9 cellular contexts compared by ENCODE assay signal in the genomic region with DNA sequence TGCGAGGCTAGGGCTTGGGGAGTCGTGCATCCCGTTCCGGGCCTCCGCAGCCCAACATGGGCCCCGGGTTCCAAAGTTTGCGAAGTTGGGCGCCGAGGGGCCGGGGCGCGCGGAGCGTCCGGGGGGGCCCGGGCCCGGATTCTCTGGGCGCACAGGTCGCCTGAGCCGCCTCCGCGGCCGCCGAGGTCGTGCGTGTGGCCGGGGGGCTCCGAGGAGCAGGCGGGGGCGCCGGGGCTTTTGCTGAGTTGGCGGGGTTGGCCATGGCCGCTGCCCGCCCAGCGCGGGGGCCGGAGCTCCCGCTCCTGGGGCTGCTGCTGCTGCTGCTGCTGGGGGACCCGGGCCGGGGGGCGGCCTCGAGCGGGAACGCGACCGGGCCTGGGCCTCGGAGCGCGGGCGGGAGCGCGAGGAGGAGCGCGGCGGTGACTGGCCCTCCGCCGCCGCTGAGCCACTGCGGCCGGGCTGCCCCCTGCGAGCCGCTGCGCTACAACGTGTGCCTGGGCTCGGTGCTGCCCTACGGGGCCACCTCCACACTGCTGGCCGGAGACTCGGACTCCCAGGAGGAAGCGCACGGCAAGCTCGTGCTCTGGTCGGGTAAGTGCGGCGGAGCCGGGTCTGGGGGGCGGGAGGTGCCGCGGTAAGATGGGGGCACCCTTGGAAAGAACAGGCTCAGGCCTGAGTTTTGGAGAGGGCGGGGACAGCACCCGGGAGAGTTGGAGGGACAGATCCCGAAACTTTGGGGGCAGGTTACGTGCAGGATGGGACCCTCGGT. TPM values are rescaled to one million over a fixed set of nuclear protein-coding genes. Genes with fewer than 3 reads are reported as not detected.
DNase-seq lines count a peak whose midpoint lies in the region; ATAC-seq and TF ChIP-seq lines count a peak whose summit lies in the region.
"Had no signal": no experiment of that assay in that cellular context is flagged by ENCODE, and none has a peak within 500 bp of the region (broad histone marks: within the 10 kb centered on the region; RNA-seq: fewer than 3 reads in every experiment).

No MANE protein-coding gene starts in this region.

- H3K36me3 ChIP-seq in mammary epithelial cell (ENCODE audit: insufficient read depth, low read length) (no peaks in the 10 kb centered on the region), liver (ENCODE audit: control insufficient read depth in 4 of 4, insufficient read depth in 3 of 4, low read depth in 1 of 4, low read length in 3 of 4) (no peaks in the 10 kb centered on the region), tibial nerve (no peaks in the 10 kb centered on the region)

- H3K27me3 ChIP-seq in mammary epithelial cell (ENCODE audit: insufficient read depth, low read length) (no peaks in the 10 kb centered on the region), liver (ENCODE audit: control insufficient read depth in 4 of 4, insufficient read depth in 4 of 4, low read length in 3 of 4) (no peaks in the 10 kb centered on the region), tibial nerve (peaks cover 0 to 5% of the 10 kb centered on the region in 2 donors)

- CTCF ChIA-PET in mammary epithelial cell (lab: Charles Lee; ENCODE audit: low non-redundant PET), result no interaction called here

- TF ChIP-seq CTCF in mammary epithelial cell (conservative IDR thresholded peaks at IDR 0.05 in 1 of 2, IDR thresholded peaks at IDR 0.05 in 1 of 2; ENCODE audit: extremely low read depth in 1 of 2, insufficient read depth in 1 of 2, low read depth in 1 of 2, low read length in 2 of 2), result no peak
- no peak for TF ChIP-seq CTCF in liver (IDR thresholded peaks at IDR 0.05; ENCODE audit: low read depth, low read length, missing input control)
- no peak for TF ChIP-seq CTCF in tibial nerve (IDR thresholded peaks at IDR 0.05)

- TF ChIP-seq EP300 in tibial nerve (IDR thresholded peaks at IDR 0.05), result no peak

- no peak for TF ChIP-seq RAD21 in liver (IDR thresholded peaks at IDR 0.05)

- H3K4me3 ChIP-seq in mammary epithelial cell (replicated peaks in 1 of 3; ENCODE audit: insufficient read depth in 1 of 3, low read depth in 2 of 3, low read length in 3 of 3), result peak overlapping the region; percentile 55 to 65 (median 58)
- H3K4me3 ChIP-seq in liver (ENCODE audit: low read depth in 1 of 3, low read length in 3 of 3), result peak overlapping the region; percentile 37 to 92 (median 80)
- H3K4me3 ChIP-seq in tibial nerve, result peak overlapping the region; percentile 66 to 88 (median 75)
- H3K4me3 ChIP-seq: K562 had no signal

- H4K20me1 ChIP-seq in mammary epithelial cell (ENCODE audit: insufficient read depth, low read length), result no peaks in the 10 kb centered on the region

- peak overlapping the region; percentile 78 for H2AFZ ChIP-seq in mammary epithelial cell (ENCODE audit: low read depth, low read length)

- H3K9ac ChIP-seq in mammary epithelial cell (ENCODE audit: insufficient read depth, low read length) (no peak overlapping the region), liver (ENCODE audit: low read depth in 1 of 2, low read length in 2 of 2) (peak overlapping the region in 1 of 2 donors; percentile 36)

- H3K4me1 ChIP-seq in mammary epithelial cell (ENCODE audit: insufficient read depth, low read length) (peaks cover 17% of the 10 kb centered on the region), liver (ENCODE audit: control insufficient read depth in 4 of 4, insufficient read depth in 4 of 4, low read length in 3 of 4) (peaks cover 1 to 38% (median 24%) of the 10 kb centered on the region in 4 donors), tibial nerve (peaks cover 0 to 21% (median 0%) of the 10 kb centered on the region in 4 donors)

- H3K4me2 ChIP-seq in mammary epithelial cell (ENCODE audit: insufficient read depth, low read depth, low read length), result peak overlapping the region; percentile 85

- ATAC-seq in HG02759 (IDR thresholded peaks at IDR 0.05; ENCODE audit: unreplicated experiment) (peak; percentile 31), GM18520 (IDR thresholded peaks at IDR 0.05; ENCODE audit: unreplicated experiment) (no peak), HG02884 (IDR thresholded peaks at IDR 0.05; ENCODE audit: unreplicated experiment) (no peak)

- TF ChIP-seq POLR2A in tibial nerve (IDR thresholded peaks at IDR 0.05), result no peak

- no TSS peak for BruUV-seq in mammary epithelial cell (replicated peaks; lab: Mats Ljungman, UMichigan)

- DNase-seq in CD1c-positive myeloid dendritic cell (ENCODE audit: extremely low spot score), result peak; percentile 16
- DNase-seq in mammary epithelial cell, result peak; percentile 10
- DNase-seq in tibial nerve (ENCODE audit: low spot score in 2 of 2), result no peak
- DNase-seq in kidney glomerular epithelial cell (lab: John Stamatoyannopoulos, UW), result no peak

- H3K9me3 ChIP-seq in mammary epithelial cell (replicated peaks; ENCODE audit: insufficient read depth, low read length) (no peaks in the 10 kb centered on the region), liver (ENCODE audit: control insufficient read depth in 4 of 4, low read length in 3 of 4) (no peaks in the 10 kb centered on the region), tibial nerve (no peaks in the 10 kb centered on the region)

- H3K79me2 ChIP-seq in mammary epithelial cell (ENCODE audit: insufficient read depth, low read length), result no peaks in the 10 kb centered on the region

- WGBS in mammary epithelial cell (ENCODE audit: low coverage, missing lambda C conversion rate), result 2% methylated on average over 9 of the region's 83 CpGs
- WGBS in liver, result 2% methylated on average over 83 of the region's 83 CpGs
- WGBS in tibial nerve, 2 donors, result 0 to 1% methylated on average over 20 to 24 of the region's 83 CpGs

- dilution Hi-C loops in mammary epithelial cell (cut with HindIII; ENCODE audit: low sequenced_read_pairs), result no loop called here

- H3K27ac ChIP-seq in mammary epithelial cell (ENCODE audit: insufficient read depth, low read depth, low read length) (no peak overlapping the region), liver (ENCODE audit: low read depth in 1 of 2, low read length in 2 of 2) (peak overlapping the region; percentile 42 to 54), tibial nerve (peak overlapping the region; percentile 18 to 75 (median 50))

- intact Hi-C loops in mammary epithelial cell (cut with micrococcal nuclease), result loop anchor here (2.0 kb wide), 1 partner anchor 22 kb away; no protein-coding TSS in a partner anchor

- in situ Hi-C loops in mammary epithelial cell (cut with MboI; ENCODE audit: low sequenced_read_pairs in 2 of 2), result no loop called here

TF ChIP-seq in liver, 16 proteins besides CTCF, POLR2A, EP300 and RAD21:
- TF ChIP-seq TAF1 (conservative IDR thresholded peaks at IDR 0.05), result no peak

RNA-seq across cellular contexts. Expression of gene SMO, which starts 0.6 kb away (rescaled TPM):
- total RNA-seq in mammary epithelial cell (10 to 100 TPM; 10.4 to 15.2 TPM), liver (10 to 100 TPM; 14.3 to 16.3 TPM), tibial nerve (10 to 100 TPM; 26.4 to 65.7 (median 51.5) TPM)
- polyA plus RNA-seq in mammary epithelial cell (6.9 TPM), liver (1 to 10 TPM; 2.9 to 7.0 TPM)
- 44.1 TPM for polyA minus RNA-seq in mammary epithelial cell

RNA-seq across cellular contexts. Expression of gene AHCYL2, which starts 35.8 kb away (rescaled TPM):
- total RNA-seq in mammary epithelial cell (10 to 100 TPM; 19.3 to 26.6 TPM), liver (10 to 100 TPM in 1 of 2 donors, 1 to 10 TPM in 1; 3.9 to 10.0 TPM), tibial nerve (10 to 100 TPM; 21.6 to 42.9 (median 30.9) TPM)
- polyA plus RNA-seq in mammary epithelial cell (13.6 TPM), liver (1 to 10 TPM; 2.0 to 3.4 TPM)
- 79.8 TPM for polyA minus RNA-seq in mammary epithelial cell

RNA-seq across cellular contexts. Expression of gene TSPAN33, which starts 44.6 kb away (rescaled TPM):
- total RNA-seq in mammary epithelial cell, result 1 to 10 TPM; 1.7 to 1.8 TPM
- polyA plus RNA-seq in mammary epithelial cell, result 4.8 TPM
- 7.2 TPM for polyA minus RNA-seq in mammary epithelial cell
- total RNA-seq in liver, result 10 to 100 TPM; 18.1 to 29.3 TPM
- 10 to 100 TPM; 13.4 to 22.8 TPM for polyA plus RNA-seq in liver
- 10 to 100 TPM in 1 of 4 donors, 1 to 10 TPM in 3; 2.0 to 10.5 (median 6.3) TPM for total RNA-seq in tibial nerve

Comparison
In these comparisons a context has a peak if more than half of its experiments do, and no peak if none do; other contexts are left out.
1. DNase-seq: peak in CD1c-positive myeloid dendritic cell (single experiment) and mammary epithelial cell (single experiment); none in tibial nerve (0 of 2) and kidney glomerular epithelial cell (single experiment).
2. Peak in every context shown above with its lines, with median percentiles within 50 percentile points of each other: H3K4me3 ChIP-seq.